Comparison of ENCODE assay signal across 19 cellular contexts in the genomic region with DNA sequence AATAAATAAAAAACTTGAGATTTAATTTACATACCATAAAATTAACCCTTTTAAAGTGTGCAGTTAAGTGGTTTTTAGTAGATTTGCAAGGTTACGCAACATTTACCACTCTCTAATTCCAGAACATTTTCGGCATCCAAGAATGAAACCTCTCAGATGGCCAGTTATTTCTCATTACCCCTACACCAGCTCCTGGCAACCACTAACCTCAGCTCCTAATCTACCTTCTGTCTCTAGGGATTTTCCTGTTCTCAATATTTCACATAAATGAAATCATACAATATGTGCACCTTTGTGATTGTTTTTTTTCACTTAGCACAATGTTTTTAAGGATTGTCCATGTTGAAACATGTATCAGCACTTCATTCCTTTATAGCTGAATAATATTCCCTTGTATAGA. TPM values are rescaled to one million over a fixed set of nuclear protein-coding genes. Genes with fewer than 3 reads are reported as not detected.
A peak's percentile ranks its signal among the peaks of the same experiment; 100 is the strongest.
DNase-seq lines count a peak whose midpoint lies in the region; TF ChIP-seq lines count a peak whose summit lies in the region.
"Had no signal": no experiment of that assay in that cellular context is flagged by ENCODE, and none has a peak within 500 bp of the region (broad histone marks: within the 10 kb centered on the region; RNA-seq: fewer than 3 reads in every experiment).

No MANE protein-coding gene starts in this region.

- no peak overlapping the region for H3K27ac Mint-ChIP-seq in progenitor cell of endocrine pancreas
- H3K27ac Mint-ChIP-seq: activated naive CD8-positive, alpha-beta T cell; activated T-cell treated with anti-CD3 and anti-CD28 coated beads, Interleukin-2, amount 50 U/mL, for 72 hours; T-cell had no signal

- in situ Hi-C loops in astrocyte of the cerebellum (cut with HindIII; ENCODE audit: low sequenced_read_pairs): no loop called here

- no peaks in the 10 kb centered on the region for H3K27me3 Mint-ChIP-seq in progenitor cell of endocrine pancreas
- H3K27me3 Mint-ChIP-seq: activated naive CD8-positive, alpha-beta T cell; T-cell had no signal

- no peaks in the 10 kb centered on the region for H3K36me3 Mint-ChIP-seq in progenitor cell of endocrine pancreas (ENCODE audit: insufficient read depth)

- TF ChIP-seq CTCF in astrocyte of the cerebellum (IDR thresholded peaks at IDR 0.05; ENCODE audit: low read depth, low read length, missing control alignments) (no peak), fibroblast of villous mesenchyme (IDR thresholded peaks at IDR 0.05; ENCODE audit: insufficient read depth, low read depth, low read length) (no peak), progenitor cell of endocrine pancreas (IDR thresholded peaks at IDR 0.05; ENCODE audit: unreplicated experiment) (no peak)

- no peak for TF ChIP-seq EP300 in Ishikawa (IDR thresholded peaks at IDR 0.05; ENCODE audit: borderline replicate concordance)

- no peaks in the 10 kb centered on the region for H3K4me1 Mint-ChIP-seq in progenitor cell of endocrine pancreas (ENCODE audit: low read depth)

- H3K4me3 ChIP-seq in astrocyte of the cerebellum (ENCODE audit: low read depth, low read length) (no peak overlapping the region), fibroblast of villous mesenchyme (ENCODE audit: low read depth, low read length) (no peak overlapping the region)
- H3K4me3 ChIP-seq: left ventricle myocardium inferior had no signal

- TF ChIP-seq RAD21 in Ishikawa (IDR thresholded peaks at IDR 0.05; ENCODE audit: low read depth): no peak

- no peak overlapping the region for H3K4me3 Mint-ChIP-seq in progenitor cell of endocrine pancreas (ENCODE audit: low read depth)
- H3K4me3 Mint-ChIP-seq: activated naive CD8-positive, alpha-beta T cell; activated T-cell treated with anti-CD3 and anti-CD28 coated beads, Interleukin-2, amount 50 U/mL, for 72 hours; T-cell had no signal

- H3K9me3 Mint-ChIP-seq in progenitor cell of endocrine pancreas (ENCODE audit: low read depth): peaks cover 3% of the 10 kb centered on the region
- H3K9me3 Mint-ChIP-seq: activated T-cell treated with anti-CD3 and anti-CD28 coated beads, Interleukin-2, amount 50 U/mL, for 72 hours; T-cell had no signal

- DNase-seq in AG08395 (ENCODE audit: low spot score): peak; percentile 16
- DNase-seq in astrocyte of the cerebellum (ENCODE audit: low read depth): peak; percentile 34
- peak; percentile 56 for DNase-seq in fibroblast of villous mesenchyme (ENCODE audit: low read depth)
- no peak for DNase-seq in NCI-H1417 treated with DMSO at 0.1 percent for 48 hours (lab: John Stamatoyannopoulos, UW)
- DNase-seq in progenitor cell of endocrine pancreas (ENCODE audit: low spot score, unreplicated experiment): no peak
- DNase-seq in activated CD8-positive, alpha-beta memory T cell treated with anti-CD3 and anti-CD28 coated beads, Interleukin-2, amount 50 U/mL, for 4 hours: no peak
- DNase-seq in NCI-H2196 treated with DMSO at 0.1 percent for 48 hours (lab: John Stamatoyannopoulos, UW; ENCODE audit: unreplicated experiment): no peak
- DNase-seq: activated CD4-positive, alpha-beta T cell treated with anti-CD3 and anti-CD28 coated beads, Interleukin-2, amount 50 U/mL, for 48 hours; activated T-cell treated with anti-CD3 and anti-CD28 coated beads, Interleukin-2, amount 50 U/mL, for 72 hours; caudate nucleus; foreskin melanocyte; left ventricle myocardium inferior; NCI-H1092 treated with DMSO at 0.1 percent for 48 hours; NCI-H82; RPMI8226; stimulated activated CD4-positive, alpha-beta T cell treated with anti-CD3 and anti-CD28 coated beads, Interleukin-4, amount 100 ng/mL, for 1 hour; T-cell had no signal

TF ChIP-seq in Ishikawa, 13 proteins besides CTCF, POLR2A, EP300 and RAD21:
- peak; percentile 81 for TF ChIP-seq CEBPB (IDR thresholded peaks at IDR 0.05)
- no peak for TF ChIP-seq NFIC (IDR thresholded peaks at IDR 0.05)

RNA-seq across cellular contexts. Expression of gene INPP5F, which starts 45.1 kb away (rescaled TPM):
- total RNA-seq in fibroblast of villous mesenchyme (25.8 and 38.0 TPM in 2 replicates), progenitor cell of endocrine pancreas (46.1 and 47.0 TPM in 2 replicates)

Comparison
In these comparisons a context has a peak if more than half of its experiments do, and no peak if none do; other contexts are left out.
1. DNase-seq: peak in AG08395 (single experiment), astrocyte of the cerebellum (single experiment) and fibroblast of villous mesenchyme (single experiment); none in NCI-H1417 treated with DMSO at 0.1 percent for 48 hours (single experiment), progenitor cell of endocrine pancreas (single experiment), activated CD8-positive, alpha-beta memory T cell treated with anti-CD3 and anti-CD28 coated beads, Interleukin-2, amount 50 U/mL, for 4 hours (single experiment) and NCI-H2196 treated with DMSO at 0.1 percent for 48 hours (single experiment).